8 cellular contexts compared by ENCODE assay signal in genomic region chr4:6855692-6856297, GRCh38. TPM values are rescaled to one million over a fixed set of nuclear protein-coding genes. Genes with fewer than 3 reads are reported as not detected.
A peak's percentile ranks its signal among the peaks of the same experiment; 100 is the strongest.
DNase-seq lines count a peak whose midpoint lies in the region; ATAC-seq, FAIRE-seq and TF ChIP-seq lines count a peak whose summit lies in the region.

No MANE protein-coding gene starts in this region.

- DNase-seq in CD8-positive, alpha-beta T cell = peak in 2 of 7 experiments; percentile 18 to 42
- DNase-seq in SJSA1 (ENCODE audit: low read depth in 1 of 2, low spot score in 2 of 2) (peak in 1 of 2 experiments; percentile 63), small intestine (peak; percentile 9), caudate nucleus (lab: John Stamatoyannopoulos, UW) (no peak), testis (no peak)
- DNase-seq in effector memory CD4-positive, alpha-beta T cell = peak; percentile 25 to 34 (median 31)

- H3K9me3 Mint-ChIP-seq in CD8-positive, alpha-beta T cell = no peaks in the 10 kb centered on the region

- CTCF ChIA-PET in CD8-positive, alpha-beta T cell (lab: Charles Lee) = interaction anchor here (1.2 to 1.6 kb wide), 2 partner anchors 18 to 215 kb away, joined by 4 to 8 read pairs; no protein-coding TSS in a partner anchor

- peaks cover 13% of the 10 kb centered on the region for H3K36me3 ChIP-seq in CD8-positive, alpha-beta T cell (ENCODE audit: insufficient read depth, low read length)
- H3K36me3 ChIP-seq in SJSA1 = peaks cover 32% of the 10 kb centered on the region
- peaks cover 21% of the 10 kb centered on the region for H3K36me3 ChIP-seq in effector memory CD4-positive, alpha-beta T cell (ENCODE audit: control insufficient read depth, insufficient read depth, low read length)
- peaks cover 4 to 6% of the 10 kb centered on the region in 2 donors for H3K36me3 ChIP-seq in small intestine (ENCODE audit: control insufficient read depth in 2 of 2, insufficient read depth in 2 of 2, low read length in 2 of 2)
- H3K36me3 ChIP-seq in testis (ENCODE audit: low read depth, missing control alignments) = no peaks in the 10 kb centered on the region

- no peak for FAIRE-seq in small intestine (lab: Jason Lieb, UNC)

- H3K36me3 Mint-ChIP-seq in CD8-positive, alpha-beta T cell = peaks cover 53% of the 10 kb centered on the region

- no peaks in the 10 kb centered on the region for H3K27me3 ChIP-seq in CD8-positive, alpha-beta T cell (ENCODE audit: insufficient read depth, low read length)
- H3K27me3 ChIP-seq in SJSA1 (replicated peaks) (no peaks in the 10 kb centered on the region), small intestine (ENCODE audit: control insufficient read depth in 2 of 2, insufficient read depth in 2 of 2, low read length in 2 of 2) (no peaks in the 10 kb centered on the region), testis (no peaks in the 10 kb centered on the region)
- no peaks in the 10 kb centered on the region for H3K27me3 ChIP-seq in effector memory CD4-positive, alpha-beta T cell (replicated peaks; ENCODE audit: control insufficient read depth, insufficient read depth, low read length, poor library complexity, severe bottlenecking)

- ATAC-seq in CD8-positive, alpha-beta T cell = peak; percentile 84
- peak; percentile 95 for ATAC-seq in GM19025 (IDR thresholded peaks at IDR 0.05; ENCODE audit: low read depth, unreplicated experiment)
- peak; percentile 89 for ATAC-seq in HG03097 (IDR thresholded peaks at IDR 0.05; ENCODE audit: low FRiP score, unreplicated experiment)

- WGBS in small intestine, 3 donors = 56 to 70% (median 62%) methylated on average over 11 of the region's 11 CpGs
- 71% methylated on average over 11 of the region's 11 CpGs for WGBS in testis, 2 donors

- H3K27ac Mint-ChIP-seq in CD8-positive, alpha-beta T cell = peak overlapping the region; percentile 73

- intact Hi-C loops in CD8-positive, alpha-beta T cell (cut with DNase I, micrococcal nuclease) = loop anchor here in 1 of 2 experiments (5.0 kb wide), 1 partner anchor 68 kb away; no protein-coding TSS in a partner anchor
- intact Hi-C loops in testis (cut with DNase I; ENCODE audit: low total_unique reads) = no loop called here

- TF ChIP-seq POLR2A in testis (IDR thresholded peaks at IDR 0.05) = no peak

- no peaks in the 10 kb centered on the region for H3K4me1 ChIP-seq in CD8-positive, alpha-beta T cell (ENCODE audit: insufficient read depth, low read length)
- peaks cover 12% of the 10 kb centered on the region for H3K4me1 ChIP-seq in SJSA1 (replicated peaks)
- peaks cover 4% of the 10 kb centered on the region for H3K4me1 ChIP-seq in effector memory CD4-positive, alpha-beta T cell (ENCODE audit: control insufficient read depth, insufficient read depth, low read length, poor library complexity, severe bottlenecking)
- no peaks in the 10 kb centered on the region for H3K4me1 ChIP-seq in small intestine (ENCODE audit: control insufficient read depth in 2 of 2, insufficient read depth in 1 of 2, low read depth in 1 of 2, low read length in 1 of 2)
- H3K4me1 ChIP-seq in testis = peaks cover 8% of the 10 kb centered on the region

- POLR2A ChIA-PET in CD8-positive, alpha-beta T cell (lab: Charles Lee) = no interaction called here

- H3K4me1 Mint-ChIP-seq in CD8-positive, alpha-beta T cell (ENCODE audit: low read depth) = peaks cover 22% of the 10 kb centered on the region

- H3K27ac ChIP-seq in CD8-positive, alpha-beta T cell (ENCODE audit: low read depth, low read length) = no peak overlapping the region
- peak overlapping the region; percentile 69 for H3K27ac ChIP-seq in SJSA1
- H3K27ac ChIP-seq in effector memory CD4-positive, alpha-beta T cell (ENCODE audit: insufficient read depth, low read length, poor library complexity, severe bottlenecking) = peak overlapping the region; percentile 32
- H3K27ac ChIP-seq in small intestine (ENCODE audit: low read depth in 1 of 2, low read length in 1 of 2) = peak overlapping the region in 1 of 2 donors; percentile 2
- no peak overlapping the region for H3K27ac ChIP-seq in caudate nucleus (ENCODE audit: low read depth, low read length)
- no peak overlapping the region for H3K27ac ChIP-seq in testis

- no peaks in the 10 kb centered on the region for H3K9me3 ChIP-seq in CD8-positive, alpha-beta T cell (ENCODE audit: low read length)
- H3K9me3 ChIP-seq in SJSA1 (replicated peaks) = no peaks in the 10 kb centered on the region
- no peaks in the 10 kb centered on the region for H3K9me3 ChIP-seq in effector memory CD4-positive, alpha-beta T cell (ENCODE audit: control insufficient read depth, low read length)
- H3K9me3 ChIP-seq in small intestine (ENCODE audit: control insufficient read depth, low read depth) = no peaks in the 10 kb centered on the region
- no peaks in the 10 kb centered on the region for H3K9me3 ChIP-seq in testis

- no peak overlapping the region for H3K4me3 ChIP-seq in CD8-positive, alpha-beta T cell (ENCODE audit: low read depth, low read length)
- H3K4me3 ChIP-seq in SJSA1 = no peak overlapping the region
- no peak overlapping the region for H3K4me3 ChIP-seq in effector memory CD4-positive, alpha-beta T cell (ENCODE audit: insufficient read depth, low read depth, low read length, poor library complexity, severe bottlenecking)
- H3K4me3 ChIP-seq in small intestine (ENCODE audit: low read depth in 1 of 2, low read length in 2 of 2) = no peak overlapping the region
- no peak overlapping the region for H3K4me3 ChIP-seq in testis

- H3K27me3 Mint-ChIP-seq in CD8-positive, alpha-beta T cell (ENCODE audit: low read depth) = no peaks in the 10 kb centered on the region

- no peak for TF ChIP-seq CTCF in CD8-positive, alpha-beta T cell (IDR thresholded peaks at IDR 0.05)
- TF ChIP-seq CTCF in testis (IDR thresholded peaks at IDR 0.05) = no peak

- no peak overlapping the region for H3K4me3 Mint-ChIP-seq in CD8-positive, alpha-beta T cell

RNA-seq across cellular contexts. Expression of gene TBC1D14, which starts 53.8 kb away (rescaled TPM):
- total RNA-seq in CD8-positive, alpha-beta T cell = 10 to 100 TPM; 29.2 to 30.9 TPM
- 16.7 and 22.1 TPM in 2 replicates for total RNA-seq in SJSA1 (2014; rRNA removed; shearing (Covaris generic))
- polyA plus RNA-seq in small intestine (10 to 100 TPM; 16.8 to 31.5 (median 18.9) TPM), testis (ENCODE audit: insufficient read depth, low read depth, low replicate concordance) (78.0 TPM)
- total RNA-seq in testis = 10 to 100 TPM; 87.6 to 98.8 TPM

Comparison
In these comparisons a context has a peak if more than half of its experiments do, and no peak if none do; other contexts are left out.
1. DNase-seq: peak in effector memory CD4-positive, alpha-beta T cell (3 of 3) and small intestine (single experiment); none in caudate nucleus (0 of 61) and testis (single experiment).
2. H3K27ac ChIP-seq: peak in SJSA1 (single experiment) and effector memory CD4-positive, alpha-beta T cell (single experiment); none in CD8-positive, alpha-beta T cell (single experiment), caudate nucleus (single experiment) and testis (0 of 2).
3. Peak in every context shown above with its lines, with median percentiles within 50 percentile points of each other: ATAC-seq.